ENCODE assay signal across 8 cellular contexts in genomic region chr16:79598341-79599181, GRCh38. TPM values are rescaled to one million over a fixed set of nuclear protein-coding genes. Genes with fewer than 3 reads are reported as not detected.
A peak's percentile ranks its signal among the peaks of the same experiment; 100 is the strongest.
DNase-seq lines count a peak whose midpoint lies in the region; FAIRE-seq and TF ChIP-seq lines count a peak whose summit lies in the region.

No MANE protein-coding gene starts in this region.

- WGBS in hepatocyte (ENCODE audit: low lambda C conversion rate, missing lambda C conversion rate), result 1% methylated on average over 36 of the region's 51 CpGs

- FAIRE-seq in RCC 7860 (lab: Jason Lieb, UNC), result no peak

- H3K9me3 ChIP-seq in HEK293 (ENCODE audit: control insufficient read depth, insufficient read depth, low read depth, low read length) (no peaks in the 10 kb centered on the region), hepatocyte (ENCODE audit: low read depth) (no peaks in the 10 kb centered on the region)

- H3K9me3 Mint-ChIP-seq in progenitor cell of endocrine pancreas (ENCODE audit: low read depth), result no peaks in the 10 kb centered on the region

- H3K4me1 ChIP-seq in HEK293 (ENCODE audit: control insufficient read depth, insufficient read depth, low read length), result peaks cover 21% of the 10 kb centered on the region
- H3K4me1 ChIP-seq in hepatocyte (ENCODE audit: insufficient read depth), result peaks cover 12% of the 10 kb centered on the region

- DNase-seq in RCC 7860 (ENCODE audit: low spot score) (peak; percentile 73), amygdala (lab: John Stamatoyannopoulos, UW) (peak in 34 of 56 donors; percentile 15 to 63 (median 40)), hepatocyte (ENCODE audit: low spot score) (peak; percentile 68), progenitor cell of endocrine pancreas (ENCODE audit: low spot score, unreplicated experiment) (peak; percentile 51), GOT3 (lab: John Stamatoyannopoulos, UW) (no peak), cortex of kidney (lab: John Stamatoyannopoulos, UW) (no peak)
- DNase-seq in NK-92 treated with Interleukin-12 subunit alpha and Interleukin-12 subunit beta, amount 100 ng/mL, for 24 hours (lab: John Stamatoyannopoulos, UW), result no peak

- H3K4me3 Mint-ChIP-seq in progenitor cell of endocrine pancreas (ENCODE audit: low read depth), result peak overlapping the region; percentile 88

- peaks cover 50% of the 10 kb centered on the region for H3K79me2 ChIP-seq in hepatocyte

- no peak overlapping the region for H2AFZ ChIP-seq in hepatocyte

- no peaks in the 10 kb centered on the region for H3K9me2 ChIP-seq in hepatocyte (replicated peaks; ENCODE audit: insufficient read depth)

- H4K20me1 ChIP-seq in hepatocyte (ENCODE audit: insufficient read depth, poor library complexity, severe bottlenecking), result peaks cover 36% of the 10 kb centered on the region

- no peaks in the 10 kb centered on the region for H3K27me3 ChIP-seq in hepatocyte

- H3K4me2 ChIP-seq in hepatocyte, result peak overlapping the region; percentile 76

- peaks cover 3% of the 10 kb centered on the region for H3K36me3 Mint-ChIP-seq in progenitor cell of endocrine pancreas (ENCODE audit: insufficient read depth)

- H3K27ac ChIP-seq in HEK293 (ENCODE audit: extremely low read depth, low read depth, low read length), result peak overlapping the region; percentile 87
- peak overlapping the region; percentile 85 for H3K27ac ChIP-seq in hepatocyte

- CTCF ChIA-PET in HEK293 (lab: Yijun Ruan, JAX), result interaction anchor here (0.6 to 0.7 kb wide), 2 partner anchors 312 to 692 kb away, joined by 3 to 4 read pairs; no protein-coding TSS in a partner anchor

- H3K27me3 Mint-ChIP-seq in progenitor cell of endocrine pancreas, result no peaks in the 10 kb centered on the region

- peaks cover 44% of the 10 kb centered on the region for H3K4me1 Mint-ChIP-seq in progenitor cell of endocrine pancreas (ENCODE audit: low read depth)

- POLR2A ChIA-PET in HEK293 (lab: Yijun Ruan, JAX), result interaction anchor here (0.6 kb wide), 1 partner anchor 659 kb away, joined by 4 read pairs; no protein-coding TSS in a partner anchor

- peaks cover 0 to 3% of the 10 kb centered on the region in 2 experiments; a peak in 1 of 3 replicates for H3K36me3 ChIP-seq in HEK293 (ENCODE audit: control insufficient read depth in 2 of 2, insufficient read depth in 1 of 2, low read length in 2 of 2)
- H3K36me3 ChIP-seq in hepatocyte (replicated peaks; ENCODE audit: insufficient read depth, low read depth), result no peaks in the 10 kb centered on the region

- H3K4me3 ChIP-seq in HEK293 (ENCODE audit: low read depth, low read length) (peak overlapping the region; percentile 61), hepatocyte (peak overlapping the region; percentile 69)

- TF ChIP-seq CTCF in HEK293 (tag by site-specific recombination; IDR thresholded peaks at IDR 0.05) (peak; percentile 77), hepatocyte (IDR thresholded peaks at IDR 0.05; ENCODE audit: poor library complexity) (peak; percentile 36), progenitor cell of endocrine pancreas (IDR thresholded peaks at IDR 0.05; ENCODE audit: unreplicated experiment) (peak; percentile 50)

- H3K27ac Mint-ChIP-seq in progenitor cell of endocrine pancreas, result peak overlapping the region; percentile 92

TF ChIP-seq in HEK293, 187 proteins besides CTCF, POLR2A, EP300 and RAD21 (continues in another document):
- no peak for TF ChIP-seq ZNF350 (tag by site-specific recombination; IDR thresholded peaks at IDR 0.05)
- TF ChIP-seq ZNF623 (tag by site-specific recombination; IDR thresholded peaks at IDR 0.05), result no peak
- no peak for TF ChIP-seq ZNF426 (tag by site-specific recombination; IDR thresholded peaks at IDR 0.05)
- peak; percentile 70; the same call in 1 of the 2 replicates for TF ChIP-seq ZBTB6 (tag by site-specific recombination; IDR thresholded peaks at IDR 0.05)
- TF ChIP-seq ZNF76 (tag by site-specific recombination; IDR thresholded peaks at IDR 0.05; ENCODE audit: borderline replicate concordance, low read depth), result no peak
- TF ChIP-seq ZBTB21 (tag by site-specific recombination; IDR thresholded peaks at IDR 0.05), result no peak
- TF ChIP-seq ZBTB20 (tag by site-specific recombination; IDR thresholded peaks at IDR 0.05), result peak; percentile 60
- no peak for TF ChIP-seq KLF17 (tag by site-specific recombination; IDR thresholded peaks at IDR 0.05)
- TF ChIP-seq ZNF335 (tag by site-specific recombination; conservative IDR thresholded peaks at IDR 0.05), result peak; percentile 87
- no peak for TF ChIP-seq ZNF280C (tag by site-specific recombination; IDR thresholded peaks at IDR 0.05)
- no peak for TF ChIP-seq ZNF223 (tag by site-specific recombination; IDR thresholded peaks at IDR 0.05)
- no peak for TF ChIP-seq ZNF114 (tag by site-specific recombination; IDR thresholded peaks at IDR 0.05)
- peak; percentile 56; the same call in 1 of the 2 replicates for TF ChIP-seq ZNF449 (tag by site-specific recombination; IDR thresholded peaks at IDR 0.05)
- TF ChIP-seq ZNF785 (tag by site-specific recombination; IDR thresholded peaks at IDR 0.05), result no peak
- TF ChIP-seq ZNF146 (tag by site-specific recombination; IDR thresholded peaks at IDR 0.05), result no peak
- TF ChIP-seq ZNF239 (tag by site-specific recombination; IDR thresholded peaks at IDR 0.05), result no peak
- TF ChIP-seq BCL6B (tag by site-specific recombination; IDR thresholded peaks at IDR 0.05), result no peak
- TF ChIP-seq KLF7 (tag by site-specific recombination; IDR thresholded peaks at IDR 0.05; ENCODE audit: borderline replicate concordance), result peak; percentile 35; the same call in 1 of the 2 replicates
- no peak for TF ChIP-seq ZNF174 (tag by site-specific recombination; IDR thresholded peaks at IDR 0.05)
- peak; percentile 32; the same call in 1 of the 2 replicates for TF ChIP-seq ZEB2 (tag by site-specific recombination; IDR thresholded peaks at IDR 0.05)
- no peak for TF ChIP-seq ZNF624 (tag by site-specific recombination; IDR thresholded peaks at IDR 0.05)

RNA-seq across cellular contexts. Expression of gene MAF, which starts 2.0 kb away (rescaled TPM):
- total RNA-seq in hepatocyte (84.2 and 85.0 TPM in 2 replicates), progenitor cell of endocrine pancreas (15.5 and 17.3 TPM in 2 replicates)
- 30.5 and 31.6 TPM in 2 replicates for polyA plus RNA-seq in hepatocyte

Comparison
In these comparisons a context has a peak if more than half of its experiments do, and no peak if none do; other contexts are left out.
1. DNase-seq: peak in RCC 7860 (single experiment), amygdala (34 of 56), hepatocyte (single experiment) and progenitor cell of endocrine pancreas (single experiment); none in GOT3 (single experiment), cortex of kidney (single experiment) and NK-92 treated with Interleukin-12 subunit alpha and Interleukin-12 subunit beta, amount 100 ng/mL, for 24 hours (single experiment).
2. Peak in every context shown above with its lines, with median percentiles within 50 percentile points of each other: CTCF ChIP-seq.